Comparison of ENCODE assay signal across 1 cellular context in genomic region chr5:132083065-132083678, GRCh38.
TF ChIP-seq lines count a peak whose summit lies in the region.

No MANE protein-coding gene starts in this region.

TF ChIP-seq in GM12878, 131 proteins besides CTCF, POLR2A, EP300 and RAD21:
- TF ChIP-seq REST (IDR thresholded peaks at IDR 0.05; ENCODE audit: low read depth, low read length) (no peak), ZBTB33 (IDR thresholded peaks at IDR 0.05) (no peak), ZNF622 (IDR thresholded peaks at IDR 0.05) (no peak), JUND (IDR thresholded peaks at IDR 0.05; ENCODE audit: low read depth, low read length) (no peak), PML (IDR thresholded peaks at IDR 0.05; ENCODE audit: low read length) (no peak), YY1 (IDR thresholded peaks at IDR 0.05; ENCODE audit: low read depth, low read length) (0 out of 2 replicates have a peak, but pooled peaks have one; percentile 38), ZNF592 (IDR thresholded peaks at IDR 0.05) (no peak), ETV6 (conservative IDR thresholded peaks at IDR 0.05 in 1 of 2, IDR thresholded peaks at IDR 0.05 in 1 of 2; ENCODE audit: borderline replicate concordance in 1 of 2, low read depth in 1 of 2) (no peak), ATF7 (IDR thresholded peaks at IDR 0.05; ENCODE audit: low read depth) (no peak), RUNX3 (IDR thresholded peaks at IDR 0.05; ENCODE audit: low read length) (peak; percentile 52), FOS (IDR thresholded peaks at IDR 0.05; ENCODE audit: borderline replicate concordance, extremely low read depth, insufficient read length) (no peak)
